In the genomic region with DNA sequence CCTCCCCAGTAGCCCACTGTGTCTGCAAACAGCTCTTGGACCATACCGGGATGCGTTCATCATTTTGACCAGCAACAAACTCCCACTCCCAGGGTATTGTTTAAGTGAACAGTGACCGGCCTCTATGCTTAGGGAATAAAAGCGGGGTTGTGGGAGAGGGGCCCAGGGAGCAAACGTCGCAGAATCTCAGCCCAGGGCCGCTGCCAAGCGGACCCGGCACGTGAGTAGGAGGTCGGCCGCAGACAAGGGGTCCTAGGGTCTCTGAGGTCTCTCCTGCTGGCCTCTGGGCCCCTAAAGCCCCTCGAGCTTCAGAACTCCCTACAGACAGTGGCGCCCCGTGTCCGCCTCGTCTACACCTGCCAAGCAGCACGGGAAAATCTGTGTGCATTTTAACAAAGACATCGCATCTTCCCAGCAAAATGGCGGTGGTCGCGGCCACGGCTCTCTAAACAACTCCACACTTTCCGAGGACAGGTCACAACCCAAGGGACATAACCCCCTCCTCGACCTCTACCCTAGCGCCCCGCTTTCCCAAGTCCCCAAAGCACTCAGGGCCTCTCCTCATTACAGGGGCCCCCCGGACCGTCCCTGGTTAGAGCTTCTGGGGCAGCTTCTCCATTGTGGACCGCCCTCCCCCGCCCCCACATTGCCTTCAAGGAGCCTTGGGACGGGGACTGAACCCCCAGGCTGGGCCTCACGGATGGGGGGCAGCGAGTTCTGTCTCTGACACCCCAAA, we compare ENCODE assay signal across 10 cellular contexts. TPM values are rescaled to one million over a fixed set of nuclear protein-coding genes. Genes with fewer than 3 reads are reported as not detected.
DNase-seq lines count a peak whose midpoint lies in the region; ATAC-seq, FAIRE-seq and TF ChIP-seq lines count a peak whose summit lies in the region.
"Had no signal": no experiment of that assay in that cellular context is flagged by ENCODE, and none has a peak within 500 bp of the region (broad histone marks: within the 10 kb centered on the region; RNA-seq: fewer than 3 reads in every experiment).

No MANE protein-coding gene starts in this region.

- H3K9me3 Mint-ChIP-seq in HFFc6 = no peaks in the 10 kb centered on the region

- CTCF ChIA-PET in AG04449 (lab: Yijun Ruan, JAX) = interaction anchor here (0.8 to 2.3 kb wide), 4 partner anchors 11 to 160 kb away, joined by 5 to 21 read pairs (median 8); no protein-coding TSS in a partner anchor
- CTCF ChIA-PET in K562 (lab: Yijun Ruan, JAX; ENCODE audit: low intra/inter-chr PET ratio) = no interaction called here

- no peak for FAIRE-seq in K562 (lab: Jason Lieb, UNC)
- FAIRE-seq in H54 (lab: Jason Lieb, UNC) = no peak

- TF ChIP-seq POLR2A in K562 (conservative IDR thresholded peaks at IDR 0.05) = no peak
- no peak for TF ChIP-seq POLR2A in H54 (IDR thresholded peaks at IDR 0.05; ENCODE audit: low read depth, low read length)

- peaks cover 27 to 47% of the 10 kb centered on the region in 2 experiments for H3K4me1 ChIP-seq in K562 (replicated peaks in 1 of 2; ENCODE audit: control insufficient read depth in 2 of 2, insufficient read depth in 2 of 2, low read length in 2 of 2)
- peaks cover 43% of the 10 kb centered on the region for H3K4me1 ChIP-seq in muscle layer of colon (ENCODE audit: insufficient read depth, low read length)

- peaks cover 48% of the 10 kb centered on the region for H3K4me1 Mint-ChIP-seq in HFFc6 (ENCODE audit: low read depth)

- no peak for TF ChIP-seq RAD21 in K562 (CRISPR knock-in tag; conservative IDR thresholded peaks at IDR 0.05 in 1 of 2, IDR thresholded peaks at IDR 0.05 in 1 of 2)

- no TSS peak for BruUV-seq in K562 (replicated peaks; lab: Mats Ljungman, UMichigan)

- TF ChIP-seq CTCF in AG04449 (IDR thresholded peaks at IDR 0.05; ENCODE audit: insufficient read depth, low read length, missing control alignments) = no peak
- no peak for TF ChIP-seq CTCF in HFFc6 (IDR thresholded peaks at IDR 0.05)
- no peak for TF ChIP-seq CTCF in K562 (IDR thresholded peaks at IDR 0.05 in 2 of 3, conservative IDR thresholded peaks at IDR 0.05 in 1 of 3; ENCODE audit: insufficient read depth in 2 of 3, low read depth in 1 of 3, low read length in 3 of 3)

- H3K27ac ChIP-seq in K562 (ENCODE audit: extremely low read depth, low read depth, low read length) = peak overlapping the region; percentile 83
- peak overlapping the region; percentile 66 for H3K27ac ChIP-seq in muscle layer of colon (ENCODE audit: low read depth, low read length)

- peaks cover 3% of the 10 kb centered on the region for H3K27me3 Mint-ChIP-seq in HFFc6 (ENCODE audit: insufficient read depth)

- peak overlapping the region; percentile 80 for H3K4me3 Mint-ChIP-seq in HFFc6

- no peaks in the 10 kb centered on the region; the same call in 1 of the 2 replicates for H3K36me3 Mint-ChIP-seq in HFFc6 (ENCODE audit: low read depth)

- no peak for TF ChIP-seq EP300 in K562 (IDR thresholded peaks at IDR 0.05; ENCODE audit: low read length)

- peak; percentile 15 for ATAC-seq in K562

- H2AFZ ChIP-seq in K562 (ENCODE audit: low read depth, low read length) = peak overlapping the region; percentile 75

- H3K9me1 ChIP-seq in K562 (ENCODE audit: control insufficient read depth, insufficient read depth, low read length) = no peaks in the 10 kb centered on the region

- H3K9me3 ChIP-seq in K562 (replicated peaks; ENCODE audit: control insufficient read depth, insufficient read depth, low read depth, low read length) (no peaks in the 10 kb centered on the region), muscle layer of colon (ENCODE audit: low read length) (no peaks in the 10 kb centered on the region)

- H3K9ac ChIP-seq in K562 (ENCODE audit: insufficient read depth in 1 of 2, low read depth in 2 of 2, low read length in 2 of 2) = peak overlapping the region; percentile 79 to 80; a peak in 3 of 4 replicates
- H3K9ac ChIP-seq in muscle layer of colon (ENCODE audit: low read length) = no peak overlapping the region

- 16% methylated on average over 30 of the region's 34 CpGs for WGBS in K562 (ENCODE audit: insufficient coverage, low coverage, missing lambda C conversion rate)

- DNase-seq in AG04449 (ENCODE audit: low read depth, low spot score) = no peak
- DNase-seq in HFFc6 = no peak
- DNase-seq in K562 (ENCODE audit: extremely low read depth in 1 of 4, low spot score in 3 of 4) = no peak
- DNase-seq in stimulated activated CD4-positive, alpha-beta T cell treated with anti-CD3 and anti-CD28 coated beads, Interleukin-4, amount 100 ng/mL, for 4 hours = no peak
- no peak for DNase-seq in H54 (ENCODE audit: insufficient read length, low spot score)
- no peak for DNase-seq in GOT3 (lab: John Stamatoyannopoulos, UW)
- no peak for DNase-seq in NCI-H1436 (lab: John Stamatoyannopoulos, UW)
- DNase-seq: NK-92 treated with Interleukin-12 subunit alpha and Interleukin-12 subunit beta, amount 100 ng/mL, for 24 hours had no signal

- POLR2A ChIA-PET in AG04449 (lab: Yijun Ruan, JAX) = interaction anchor here (0.6 to 1.4 kb wide), 2 partner anchors 13 to 15 kb away, joined by 3 to 5 read pairs; no protein-coding TSS in a partner anchor
- POLR2A ChIA-PET in K562 (lab: Yijun Ruan, JAX) = interaction anchor here (0.7 to 1.3 kb wide), 3 partner anchors 12 to 381 kb away, joined by 3 to 4 read pairs (median 3); no protein-coding TSS in a partner anchor

- no peaks in the 10 kb centered on the region for H4K20me1 ChIP-seq in K562 (replicated peaks; ENCODE audit: control insufficient read depth, insufficient read depth, low read length)

- no peaks in the 10 kb centered on the region for H3K36me3 ChIP-seq in K562 (ENCODE audit: control insufficient read depth, insufficient read depth, low read length)
- no peaks in the 10 kb centered on the region for H3K36me3 ChIP-seq in muscle layer of colon (ENCODE audit: insufficient read depth, low read length)

- intact Hi-C loops in K562 (cut with micrococcal nuclease) = loop anchor here (2.0 kb wide), 1 partner anchor 45 kb away; a partner anchor contains a TSS

- in situ Hi-C loops in K562 (cut with MboI) = no loop called here

- peak overlapping the region; percentile 76 for H3K4me3 ChIP-seq in AG04449 (ENCODE audit: low read depth, low read length)
- H3K4me3 ChIP-seq in K562 = no peak overlapping the region; the same call in none of the 2 replicates
- H3K4me3 ChIP-seq in muscle layer of colon (ENCODE audit: low read depth in 1 of 2, low read length in 2 of 2) = peak overlapping the region in 1 of 2 donors; percentile 75

- H3K4me2 ChIP-seq in K562 (ENCODE audit: insufficient read depth, low read length) = peak overlapping the region; percentile 73

- H3K27ac Mint-ChIP-seq in HFFc6 = peak overlapping the region; percentile 74

- H3K27me3 ChIP-seq in K562 (ENCODE audit: control insufficient read depth in 2 of 2, insufficient read depth in 2 of 2, low read length in 2 of 2) = no peaks in the 10 kb centered on the region
- no peaks in the 10 kb centered on the region for H3K27me3 ChIP-seq in muscle layer of colon (ENCODE audit: control insufficient read depth in 1 of 2, insufficient read depth in 2 of 2, low read length in 2 of 2)

- peaks cover 11% of the 10 kb centered on the region for H3K79me2 ChIP-seq in K562 (ENCODE audit: control insufficient read depth, insufficient read depth, low read length)

RNA-seq across cellular contexts. Expression of a gene that starts 3.9 kb away (rescaled TPM):
- total RNA-seq in HFFc6 (2021; fragmentation: NEBNext Ultra II Directional; extraction: Animal tissue kit (Norgen Biotek cat#: 25700)) = 10 to 100 TPM; 27.6 to 42.3 (median 29.2) TPM
- 16.0 and 39.6 TPM in 2 replicates for total RNA-seq in K562 (2011; cell fraction: chromatin; rRNA removed; ENCODE audit: low replicate concordance)
- total RNA-seq in K562 (2011; cell fraction: nucleolus; rRNA removed) = 46.5 and 53.8 TPM in 2 replicates
- 23.7 and 29.9 TPM in 2 replicates for total RNA-seq in K562 (2011; cell fraction: nucleoplasm; rRNA removed)
- total RNA-seq in K562 (2014; rRNA removed) (69.9 and 81.1 TPM in 2 replicates), K562 (2014; rRNA removed; fragmentation: Illumina TruSeq; extraction: Trizol) (9.3 and 13.6 TPM in 2 replicates), K562 (2015; rRNA removed; fragmentation: Illumina TruSeq; extraction: Trizol) (26.4 TPM in 2 replicates), K562 (2021) (61.7 and 63.4 TPM in 2 replicates)
- polyA plus RNA-seq in K562 (2011; rRNA removed) (21.1 and 31.0 TPM in 2 replicates), K562 (2014; fragmentation: Illumina TruSeq; extraction: Trizol) (31.8 and 50.7 TPM in 2 replicates), K562 (2014; fragmentation: Nextera tagmentation; extraction: Ambion mirVana) (1 to 10 TPM; 1.9 to 5.3 TPM), K562 (2014; rRNA removed) (57.7 and 57.8 TPM in 2 replicates)
- polyA plus RNA-seq in K562 (2011; cell fraction: cytosol; rRNA removed) = 32.3 and 62.2 TPM in 2 replicates
- polyA plus RNA-seq in K562 (2011; cell fraction: nucleus; rRNA removed) = 68.1 and 71.9 TPM in 2 replicates
- polyA plus RNA-seq in K562 (2012) = 31.0 and 75.8 TPM in 2 replicates
- polyA minus RNA-seq in K562 (2011; rRNA and poly(A)+ RNA removed) = 6.5 and 8.8 TPM in 2 replicates
- polyA minus RNA-seq in K562 (2011; cell fraction: cytosol; rRNA and poly(A)+ RNA removed) = 29.9 and 31.5 TPM in 2 replicates
- polyA minus RNA-seq in K562 (2011; cell fraction: nucleus; rRNA and poly(A)+ RNA removed) = 15.6 and 25.7 TPM in 2 replicates

RNA-seq across cellular contexts. Expression of a gene that starts 19.4 kb away (rescaled TPM):
- total RNA-seq in HFFc6 (2021; fragmentation: NEBNext Ultra II Directional; extraction: Animal tissue kit (Norgen Biotek cat#: 25700)) = not detected
- total RNA-seq in K562 (2011; cell fraction: chromatin; rRNA removed; ENCODE audit: low replicate concordance) = 0.44 TPM in 1 of 2 replicates, not detected in the other
- 0.33 and 0.53 TPM in 2 replicates for total RNA-seq in K562 (2011; cell fraction: nucleolus; rRNA removed)
- total RNA-seq in K562 (2011; cell fraction: nucleoplasm; rRNA removed) = 0.69 TPM in 1 of 2 replicates, not detected in the other
- 0.24 TPM in 1 of 2 replicates, not detected in the other for total RNA-seq in K562 (2014; rRNA removed)
- total RNA-seq in K562 (2014; rRNA removed; fragmentation: Illumina TruSeq; extraction: Trizol) = not detected in 2 replicates
- total RNA-seq in K562 (2015; rRNA removed; fragmentation: Illumina TruSeq; extraction: Trizol) = not detected in 2 replicates
- total RNA-seq in K562 (2021) = 0.13 and 0.31 TPM in 2 replicates
- polyA plus RNA-seq in K562 (2011; rRNA removed) = 0.11 TPM in 1 of 2 replicates, not detected in the other
- 0.07 TPM in 1 of 2 replicates, not detected in the other for polyA plus RNA-seq in K562 (2011; cell fraction: cytosol; rRNA removed)
- 0.33 and 0.38 TPM in 2 replicates for polyA plus RNA-seq in K562 (2011; cell fraction: nucleus; rRNA removed)
- 0.28 TPM in 1 of 2 replicates, not detected in the other for polyA plus RNA-seq in K562 (2012)
- not detected in 2 replicates for polyA plus RNA-seq in K562 (2014; fragmentation: Illumina TruSeq; extraction: Trizol)
- not detected for polyA plus RNA-seq in K562 (2014; fragmentation: Nextera tagmentation; extraction: Ambion mirVana)
- polyA plus RNA-seq in K562 (2014; rRNA removed) = not detected in 2 replicates
- polyA minus RNA-seq in K562 (2011; rRNA and poly(A)+ RNA removed) = not detected in 2 replicates
- not detected in 2 replicates for polyA minus RNA-seq in K562 (2011; cell fraction: cytosol; rRNA and poly(A)+ RNA removed)
- polyA minus RNA-seq in K562 (2011; cell fraction: nucleus; rRNA and poly(A)+ RNA removed) = 0.27 TPM in 1 of 2 replicates, not detected in the other
- total RNA-seq: lower leg skin had no signal

RNA-seq across cellular contexts. Expression of a gene that starts 40.3 kb away (rescaled TPM):
- total RNA-seq in HFFc6 (2021; fragmentation: NEBNext Ultra II Directional; extraction: Animal tissue kit (Norgen Biotek cat#: 25700)) = 10 to 100 TPM; 18.3 to 25.4 (median 20.9) TPM
- total RNA-seq in K562 (2011; cell fraction: chromatin; rRNA removed; ENCODE audit: low replicate concordance) = 21.8 and 45.7 TPM in 2 replicates
- total RNA-seq in K562 (2011; cell fraction: nucleolus; rRNA removed) = 36.7 and 40.0 TPM in 2 replicates
- 35.6 and 41.5 TPM in 2 replicates for total RNA-seq in K562 (2011; cell fraction: nucleoplasm; rRNA removed)
- 22.9 and 27.5 TPM in 2 replicates for total RNA-seq in K562 (2014; rRNA removed)
- total RNA-seq in K562 (2014; rRNA removed; fragmentation: Illumina TruSeq; extraction: Trizol) = 8.8 and 11.5 TPM in 2 replicates
- total RNA-seq in K562 (2015; rRNA removed; fragmentation: Illumina TruSeq; extraction: Trizol) = 16.1 and 17.0 TPM in 2 replicates
- total RNA-seq in K562 (2021) = 23.6 and 24.3 TPM in 2 replicates
- polyA plus RNA-seq in K562 (2011; rRNA removed) = 14.5 and 21.8 TPM in 2 replicates
- 21.8 and 41.2 TPM in 2 replicates for polyA plus RNA-seq in K562 (2011; cell fraction: cytosol; rRNA removed)
- polyA plus RNA-seq in K562 (2011; cell fraction: nucleus; rRNA removed) = 56.1 and 59.2 TPM in 2 replicates
- polyA plus RNA-seq in K562 (2012) = 16.4 and 21.6 TPM in 2 replicates
- 17.5 and 21.6 TPM in 2 replicates for polyA plus RNA-seq in K562 (2014; fragmentation: Illumina TruSeq; extraction: Trizol)
- 10 to 100 TPM in 1 of 2 experiments, 1 to 10 TPM in 1; 5.9 to 11.6 TPM for polyA plus RNA-seq in K562 (2014; fragmentation: Nextera tagmentation; extraction: Ambion mirVana)
- polyA plus RNA-seq in K562 (2014; rRNA removed) = 22.4 and 24.6 TPM in 2 replicates
- polyA minus RNA-seq in K562 (2011; rRNA and poly(A)+ RNA removed) = 5.2 and 12.7 TPM in 2 replicates
- polyA minus RNA-seq in K562 (2011; cell fraction: cytosol; rRNA and poly(A)+ RNA removed) = 9.3 and 11.3 TPM in 2 replicates
- 10.1 and 12.6 TPM in 2 replicates for polyA minus RNA-seq in K562 (2011; cell fraction: nucleus; rRNA and poly(A)+ RNA removed)

RNA-seq across cellular contexts. Expression of a gene that starts 45.4 kb away (rescaled TPM):
- total RNA-seq in HFFc6 (2021; fragmentation: NEBNext Ultra II Directional; extraction: Animal tissue kit (Norgen Biotek cat#: 25700)) = 100 to 1,000 TPM; 306 to 371 (median 357) TPM
- 160 and 200 TPM in 2 replicates for total RNA-seq in K562 (2011; cell fraction: chromatin; rRNA removed; ENCODE audit: low replicate concordance)
- 170 and 183 TPM in 2 replicates for total RNA-seq in K562 (2011; cell fraction: nucleolus; rRNA removed)
- 181 and 259 TPM in 2 replicates for total RNA-seq in K562 (2011; cell fraction: nucleoplasm; rRNA removed)
- total RNA-seq in K562 (2014; rRNA removed) = 282 and 295 TPM in 2 replicates
- total RNA-seq in K562 (2014; rRNA removed; fragmentation: Illumina TruSeq; extraction: Trizol) = 347 and 353 TPM in 2 replicates
- 306 and 312 TPM in 2 replicates for total RNA-seq in K562 (2015; rRNA removed; fragmentation: Illumina TruSeq; extraction: Trizol)
- 402 and 426 TPM in 2 replicates for total RNA-seq in K562 (2021)
- polyA plus RNA-seq in K562 (2011; rRNA removed) = 699 and 703 TPM in 2 replicates
- polyA plus RNA-seq in K562 (2011; cell fraction: cytosol; rRNA removed) = 552 and 733 TPM in 2 replicates
- polyA plus RNA-seq in K562 (2011; cell fraction: nucleus; rRNA removed) = 176 and 282 TPM in 2 replicates
- polyA plus RNA-seq in K562 (2012) = 544 and 794 TPM in 2 replicates
- polyA plus RNA-seq in K562 (2014; fragmentation: Illumina TruSeq; extraction: Trizol) = 395 and 506 TPM in 2 replicates
- polyA plus RNA-seq in K562 (2014; fragmentation: Nextera tagmentation; extraction: Ambion mirVana) = 100 to 1,000 TPM; 368 to 462 TPM
- 257 and 313 TPM in 2 replicates for polyA plus RNA-seq in K562 (2014; rRNA removed)
- polyA minus RNA-seq in K562 (2011; rRNA and poly(A)+ RNA removed) = 964 and 1,011 TPM in 2 replicates
- 200 and 235 TPM in 2 replicates for polyA minus RNA-seq in K562 (2011; cell fraction: cytosol; rRNA and poly(A)+ RNA removed)
- 52.8 and 107 TPM in 2 replicates for polyA minus RNA-seq in K562 (2011; cell fraction: nucleus; rRNA and poly(A)+ RNA removed)
